In genomic region chr12:21697829-21698630, GRCh38 we compare ENCODE assay signal across 8 cellular contexts. TPM values are rescaled to one million over a fixed set of nuclear protein-coding genes. Genes with fewer than 3 reads are reported as not detected.
DNase-seq lines count a peak whose midpoint lies in the region; ATAC-seq and TF ChIP-seq lines count a peak whose summit lies in the region.

No MANE protein-coding gene starts in this region.

- intact Hi-C loops in ovary (cut with DNase I): loop anchor here (5.0 to 10.0 kb wide), 3 partner anchors 294 to 299 kb away; no protein-coding TSS in a partner anchor

- H3K4me3 ChIP-seq in NT2/D1 (ENCODE audit: insufficient read length, low read depth) (no peak overlapping the region), epithelial cell of esophagus (ENCODE audit: low read length) (no peak overlapping the region), ovary (no peak overlapping the region)

- H3K27ac ChIP-seq in ovary: no peak overlapping the region

- H3K27me3 ChIP-seq in NT2/D1 (ENCODE audit: insufficient read depth, insufficient read length): no peaks in the 10 kb centered on the region
- no peaks in the 10 kb centered on the region for H3K27me3 ChIP-seq in ovary

- peaks cover 5% of the 10 kb centered on the region for H3K27me3 Mint-ChIP-seq in activated naive CD8-positive, alpha-beta T cell
- no peaks in the 10 kb centered on the region for H3K27me3 Mint-ChIP-seq in activated naive CD8-positive, alpha-beta T cell treated with anti-CD3 and anti-CD28 coated beads, Interleukin-2, amount 50 U/mL, for 24 hours

- peaks cover 10% of the 10 kb centered on the region for H3K4me1 Mint-ChIP-seq in activated naive CD8-positive, alpha-beta T cell (ENCODE audit: low read depth)
- H3K4me1 Mint-ChIP-seq in activated naive CD8-positive, alpha-beta T cell treated with anti-CD3 and anti-CD28 coated beads, Interleukin-2, amount 50 U/mL, for 24 hours: peaks cover 3% of the 10 kb centered on the region

- no peaks in the 10 kb centered on the region for H3K36me3 ChIP-seq in NT2/D1 (ENCODE audit: insufficient read depth, insufficient read length, low read length)
- H3K36me3 ChIP-seq in ovary: no peaks in the 10 kb centered on the region

- H3K9me3 ChIP-seq in NT2/D1 (ENCODE audit: insufficient read depth, low read length) (no peaks in the 10 kb centered on the region), ovary (no peaks in the 10 kb centered on the region)

- H3K36me3 Mint-ChIP-seq in activated naive CD8-positive, alpha-beta T cell: no peaks in the 10 kb centered on the region
- H3K36me3 Mint-ChIP-seq in activated naive CD8-positive, alpha-beta T cell treated with anti-CD3 and anti-CD28 coated beads, Interleukin-2, amount 50 U/mL, for 24 hours (ENCODE audit: low read depth): no peaks in the 10 kb centered on the region

- no peak overlapping the region for H3K27ac Mint-ChIP-seq in activated naive CD8-positive, alpha-beta T cell
- no peak overlapping the region for H3K27ac Mint-ChIP-seq in activated naive CD8-positive, alpha-beta T cell treated with anti-CD3 and anti-CD28 coated beads, Interleukin-2, amount 50 U/mL, for 24 hours

- no peak for TF ChIP-seq POLR2A in ovary (IDR thresholded peaks at IDR 0.05)

- peak overlapping the region; percentile 30 for H3K4me3 Mint-ChIP-seq in activated naive CD8-positive, alpha-beta T cell
- no peak overlapping the region for H3K4me3 Mint-ChIP-seq in activated naive CD8-positive, alpha-beta T cell treated with anti-CD3 and anti-CD28 coated beads, Interleukin-2, amount 50 U/mL, for 24 hours

- DNase-seq in activated naive CD8-positive, alpha-beta T cell treated with anti-CD3 and anti-CD28 coated beads, Interleukin-2, amount 50 U/mL, for 24 hours: no peak
- DNase-seq in NT2/D1 (ENCODE audit: low read depth, low spot score): peak; percentile 54
- peak; percentile 41 for DNase-seq in epithelial cell of esophagus (ENCODE audit: low read depth)
- DNase-seq in ovary: no peak
- no peak for DNase-seq in activated gamma-delta T cell treated with Interleukin-2 at 50 U/mL for 16 hours
- DNase-seq in activated CD8-positive, alpha-beta memory T cell treated with anti-CD3 and anti-CD28 coated beads, Interleukin-2, amount 50 U/mL, for 48 hours: no peak
- no peak for DNase-seq in stimulated activated CD4-positive, alpha-beta T cell treated with anti-CD3 and anti-CD28 coated beads, Interleukin-2, amount 100 ng/mL, for 24 hours

- no peak for ATAC-seq in activated naive CD8-positive, alpha-beta T cell treated with anti-CD3 and anti-CD28 coated beads, Interleukin-2, amount 50 U/mL, for 24 hours

- H3K9me3 Mint-ChIP-seq in activated naive CD8-positive, alpha-beta T cell (ENCODE audit: low read depth): no peaks in the 10 kb centered on the region
- no peaks in the 10 kb centered on the region for H3K9me3 Mint-ChIP-seq in activated naive CD8-positive, alpha-beta T cell treated with anti-CD3 and anti-CD28 coated beads, Interleukin-2, amount 50 U/mL, for 24 hours

- H3K9ac ChIP-seq in NT2/D1 (ENCODE audit: insufficient read length, low read depth): no peak overlapping the region

- WGBS in ovary, 3 donors: 6 to 11% (median 7%) methylated on average over 9 of the region's 9 CpGs

- H3K4me1 ChIP-seq in NT2/D1 (ENCODE audit: insufficient read depth, insufficient read length) (no peaks in the 10 kb centered on the region), ovary (ENCODE audit: insufficient read depth) (no peaks in the 10 kb centered on the region)

- peak; percentile 37 for TF ChIP-seq CTCF in epithelial cell of esophagus (IDR thresholded peaks at IDR 0.05; ENCODE audit: insufficient read depth, low read depth, low read length, missing control alignments)
- TF ChIP-seq CTCF in ovary (IDR thresholded peaks at IDR 0.05): peak; percentile 16 to 52 (median 49)

- TF ChIP-seq EP300 in ovary (IDR thresholded peaks at IDR 0.05): no peak

RNA-seq across cellular contexts. Expression of gene LDHB, which starts 40.4 kb away (rescaled TPM):
- 100 to 1,000 TPM; 266 to 595 (median 479) TPM for total RNA-seq in ovary
- 100 to 1,000 TPM; 467 to 674 TPM for polyA plus RNA-seq in ovary

Comparison
In these comparisons a context has a peak if more than half of its experiments do, and no peak if none do; other contexts are left out.
1. DNase-seq: peak in NT2/D1 (single experiment) and epithelial cell of esophagus (single experiment); none in activated naive CD8-positive, alpha-beta T cell treated with anti-CD3 and anti-CD28 coated beads, Interleukin-2, amount 50 U/mL, for 24 hours (single experiment), ovary (0 of 5), activated gamma-delta T cell treated with Interleukin-2 at 50 U/mL for 16 hours (single experiment), activated CD8-positive, alpha-beta memory T cell treated with anti-CD3 and anti-CD28 coated beads, Interleukin-2, amount 50 U/mL, for 48 hours (single experiment) and stimulated activated CD4-positive, alpha-beta T cell treated with anti-CD3 and anti-CD28 coated beads, Interleukin-2, amount 100 ng/mL, for 24 hours (0 of 2).